ENCODE assay signal across 9 cellular contexts in genomic region chr2:216404010-216404618, GRCh38. TPM values are rescaled to one million over a fixed set of nuclear protein-coding genes. Genes with fewer than 3 reads are reported as not detected.
A peak's percentile ranks its signal among the peaks of the same experiment; 100 is the strongest.
DNase-seq lines count a peak whose midpoint lies in the region; ATAC-seq and TF ChIP-seq lines count a peak whose summit lies in the region.
"Had no signal": no experiment of that assay in that cellular context is flagged by ENCODE, and none has a peak within 500 bp of the region (broad histone marks: within the 10 kb centered on the region; RNA-seq: fewer than 3 reads in every experiment).

No MANE protein-coding gene starts in this region.

- no peaks in the 10 kb centered on the region for H3K36me3 Mint-ChIP-seq in Calu3 (ENCODE audit: insufficient read depth, unreplicated experiment)
- peaks cover 5% of the 10 kb centered on the region for H3K36me3 Mint-ChIP-seq in glutamatergic neuron (ENCODE audit: unreplicated experiment)

- H3K4me1 Mint-ChIP-seq in Calu3 (ENCODE audit: low read depth, unreplicated experiment) (no peaks in the 10 kb centered on the region), glutamatergic neuron (ENCODE audit: low read depth, unreplicated experiment) (peaks cover 52% of the 10 kb centered on the region)

- H3K27me3 Mint-ChIP-seq in Calu3 (ENCODE audit: unreplicated experiment) (peaks cover 65% of the 10 kb centered on the region), glutamatergic neuron (ENCODE audit: unreplicated experiment) (peaks cover 5% of the 10 kb centered on the region)

- H3K9me3 ChIP-seq in PC-9 (ENCODE audit: insufficient read depth, low read depth) = no peaks in the 10 kb centered on the region

- H3K36me3 ChIP-seq in H7 (replicated peaks; ENCODE audit: control insufficient read depth, insufficient read depth, low read length) (no peaks in the 10 kb centered on the region), PC-9 (ENCODE audit: low read depth) (no peaks in the 10 kb centered on the region)

- no peaks in the 10 kb centered on the region for H4K20me1 ChIP-seq in PC-9 (ENCODE audit: insufficient read depth)

- no peak overlapping the region for H3K4me3 ChIP-seq in H7 (ENCODE audit: insufficient read depth, low read depth, low read length)
- H3K4me3 ChIP-seq in PC-9 = no peak overlapping the region

- H3K27ac ChIP-seq in PC-9 = no peak overlapping the region

- H3K27ac Mint-ChIP-seq in Calu3 (ENCODE audit: unreplicated experiment) = no peak overlapping the region
- H3K27ac Mint-ChIP-seq in glutamatergic neuron (ENCODE audit: unreplicated experiment) = no peak overlapping the region

- TF ChIP-seq CTCF in Calu3 (IDR thresholded peaks at IDR 0.05; ENCODE audit: unreplicated experiment) = peak; percentile 81
- TF ChIP-seq CTCF in PC-9 (conservative IDR thresholded peaks at IDR 0.05) = peak; percentile 87
- peak; percentile 79 for TF ChIP-seq CTCF in glutamatergic neuron (IDR thresholded peaks at IDR 0.05; ENCODE audit: partially characterized antibody, unreplicated experiment)

- H2AFZ ChIP-seq in PC-9 = no peak overlapping the region

- POLR2A ChIA-PET in PC-9 (lab: Charles Lee; ENCODE audit: unreplicated experiment) = no interaction called here

- H3K4me3 Mint-ChIP-seq in Calu3 (ENCODE audit: low read depth, unreplicated experiment) (no peak overlapping the region), glutamatergic neuron (ENCODE audit: unreplicated experiment) (no peak overlapping the region)

- no peaks in the 10 kb centered on the region for H3K79me2 ChIP-seq in PC-9 (ENCODE audit: low read depth)

- DNase-seq in Calu3 (peak; percentile 46), H7 (peak; percentile 48), PC-9 (peak; percentile 33 to 39), glutamatergic neuron (peak; percentile 33)
- DNase-seq in activated T-helper 9 cell treated with anti-CD3 and anti-CD28 coated beads, Interleukin-2, amount 50 U/mL, for 16 hours (ENCODE audit: low read depth) = peak; percentile 17
- DNase-seq in stimulated activated CD4-positive, alpha-beta T cell treated with anti-CD3 and anti-CD28 coated beads, Interleukin-12 subunit alpha, Interleukin-12 subunit beta, amount 100 ng/mL, for 24 hours (ENCODE audit: low read depth in 2 of 2) = peak; percentile 25 to 43

- BruUV-seq in Calu3 (replicated peaks; lab: Mats Ljungman, UMichigan) (no TSS peak), PC-9 (replicated peaks; lab: Mats Ljungman, UMichigan) (no TSS peak)

- no peak for ATAC-seq in GM21360 (IDR thresholded peaks at IDR 0.05; ENCODE audit: unreplicated experiment)
- ATAC-seq in GM19455 (IDR thresholded peaks at IDR 0.05; ENCODE audit: unreplicated experiment) = no peak

- no peaks in the 10 kb centered on the region for H3K9me2 ChIP-seq in PC-9 (ENCODE audit: insufficient read depth)

- no peak overlapping the region for H3K4me2 ChIP-seq in PC-9

- no peaks in the 10 kb centered on the region for H3K4me1 ChIP-seq in PC-9 (replicated peaks; ENCODE audit: insufficient read depth)

- CTCF ChIA-PET in Calu3 (lab: Charles Lee) (no interaction called here), PC-9 (lab: Charles Lee) (interaction anchor here (0.7 to 1.2 kb wide), 2 partner anchors 181 to 1179 kb away, joined by 3 read pairs; no protein-coding TSS in a partner anchor)

- H3K9me3 Mint-ChIP-seq in Calu3 (ENCODE audit: low read depth, unreplicated experiment) (peaks cover 5% of the 10 kb centered on the region), glutamatergic neuron (ENCODE audit: unreplicated experiment) (peaks cover 6% of the 10 kb centered on the region)

- intact Hi-C loops in Calu3 (cut with micrococcal nuclease; ENCODE audit: unreplicated experiment) = loop anchor here (5.0 kb wide), 1 partner anchor 182 kb away; no protein-coding TSS in a partner anchor
- intact Hi-C loops in PC-9 (cut with micrococcal nuclease; ENCODE audit: unreplicated experiment) = no loop called here

- H3K27me3 ChIP-seq in H7 (ENCODE audit: control insufficient read depth, insufficient read depth, low read length) = no peaks in the 10 kb centered on the region
- H3K27me3 ChIP-seq in PC-9 (ENCODE audit: insufficient read depth, low read depth) = no peaks in the 10 kb centered on the region

- H3F3A ChIP-seq in PC-9 (ENCODE audit: insufficient read depth, low read depth) = no peaks in the 10 kb centered on the region

RNA-seq across cellular contexts. Expression of gene SMARCAL1, which starts 8.2 kb away (rescaled TPM):
- total RNA-seq in Calu3 (2022) (24.6 and 25.4 TPM in 2 replicates), PC-9 (2021) (39.7 and 40.5 TPM in 2 replicates), glutamatergic neuron (ENCODE audit: unreplicated experiment) (36.6 TPM)
- total RNA-seq in H7 (2014; rRNA removed; shearing (Covaris generic)) = 10.7 and 14.0 TPM in 2 replicates

RNA-seq across cellular contexts. Expression of gene MARCHF4, which starts 31.8 kb away (rescaled TPM):
- total RNA-seq in Calu3 (2022) = 0.37 and 0.54 TPM in 2 replicates
- total RNA-seq in H7 (2014; rRNA removed; shearing (Covaris generic)) = 0.38 and 0.55 TPM in 2 replicates
- total RNA-seq in PC-9 (2021) = 7.7 and 14.5 TPM in 2 replicates
- total RNA-seq in glutamatergic neuron (ENCODE audit: unreplicated experiment) = 26.1 TPM
- total RNA-seq: skeletal muscle tissue had no signal
